ENCODE assay signal across 32 cellular contexts in genomic region chr21:46158666-46159300, GRCh38. TPM values are rescaled to one million over a fixed set of nuclear protein-coding genes. Genes with fewer than 3 reads are reported as not detected.
DNase-seq lines count a peak whose midpoint lies in the region; TF ChIP-seq lines count a peak whose summit lies in the region.
"Had no signal": no experiment of that assay in that cellular context is flagged by ENCODE, and none has a peak within 500 bp of the region (broad histone marks: within the 10 kb centered on the region; RNA-seq: fewer than 3 reads in every experiment).

No MANE protein-coding gene starts in this region.

- H3K4me1 Mint-ChIP-seq in activated CD4-positive, alpha-beta memory T cell treated with anti-CD3 and anti-CD28 coated beads, Interleukin-2, amount 10 ng/mL, durations not matched to agents 7 days and 5 days: no peaks in the 10 kb centered on the region
- H3K4me1 Mint-ChIP-seq in activated CD4-positive, alpha-beta memory T cell treated with anti-CD3 and anti-CD28 coated beads for 36 hours (ENCODE audit: low read depth): no peaks in the 10 kb centered on the region
- H3K4me1 Mint-ChIP-seq in endothelial cell (ENCODE audit: unreplicated experiment): no peaks in the 10 kb centered on the region
- H3K4me1 Mint-ChIP-seq: brain, CD14-positive monocyte, memory B cell had no signal

- no peaks in the 10 kb centered on the region for H3K27me3 ChIP-seq in GM06990 (replicated peaks; ENCODE audit: control insufficient read depth, insufficient read depth, low read length)

- H3K27ac Mint-ChIP-seq in activated CD4-positive, alpha-beta memory T cell treated with anti-CD3 and anti-CD28 coated beads, Interleukin-2, amount 10 ng/mL, durations not matched to agents 7 days and 5 days: no peak overlapping the region
- no peak overlapping the region for H3K27ac Mint-ChIP-seq in activated CD4-positive, alpha-beta memory T cell treated with anti-CD3 and anti-CD28 coated beads for 36 hours
- H3K27ac Mint-ChIP-seq in endothelial cell (ENCODE audit: unreplicated experiment): peak overlapping the region; percentile 67
- H3K27ac Mint-ChIP-seq: activated naive CD4-positive, alpha-beta T cell treated with anti-CD3 and anti-CD28 coated beads for 36 hours; activated T-cell treated with anti-CD3 and anti-CD28 coated beads, Interleukin-2, amount 50 U/mL, for 72 hours; IgD-negative memory B cell; memory B cell; type B pancreatic cell had no signal

- H3K36me3 Mint-ChIP-seq in activated CD4-positive, alpha-beta memory T cell treated with anti-CD3 and anti-CD28 coated beads, Interleukin-2, amount 10 ng/mL, durations not matched to agents 7 days and 5 days (ENCODE audit: low read depth): no peaks in the 10 kb centered on the region
- no peaks in the 10 kb centered on the region for H3K36me3 Mint-ChIP-seq in activated CD4-positive, alpha-beta memory T cell treated with anti-CD3 and anti-CD28 coated beads for 36 hours
- H3K36me3 Mint-ChIP-seq in endothelial cell (ENCODE audit: low read depth, unreplicated experiment): peaks cover 12% of the 10 kb centered on the region
- H3K36me3 Mint-ChIP-seq: CD14-positive monocyte had no signal

- no peak overlapping the region for H3K4me3 ChIP-seq in GM06990 (replicated peaks; ENCODE audit: low read depth, low read length)
- H3K4me3 ChIP-seq: dorsolateral prefrontal cortex, prostate gland, SJSA1 had no signal

- POLR2A ChIA-PET in activated CD4-positive, alpha-beta memory T cell treated with anti-CD3 and anti-CD28 coated beads, Interleukin-2, amount 10 ng/mL, durations not matched to agents 7 days and 5 days (lab: Charles Lee): no interaction called here
- POLR2A ChIA-PET in activated CD4-positive, alpha-beta memory T cell treated with anti-CD3 and anti-CD28 coated beads for 36 hours (lab: Charles Lee): no interaction called here

- DNase-seq in activated CD4-positive, alpha-beta memory T cell treated with anti-CD3 and anti-CD28 coated beads, Interleukin-2, amount 10 ng/mL, durations not matched to agents 7 days and 5 days: peak; percentile 13
- DNase-seq in activated CD4-positive, alpha-beta memory T cell treated with anti-CD3 and anti-CD28 coated beads for 36 hours: no peak
- DNase-seq in GM06990 (ENCODE audit: extremely low read depth, insufficient read length): peak; percentile 3
- no peak for DNase-seq in endothelial cell (ENCODE audit: low spot score)
- DNase-seq in posterior vena cava (ENCODE audit: low spot score): peak; percentile 63
- DNase-seq in occipital lobe (lab: John Stamatoyannopoulos, UW): no peak
- no peak for DNase-seq in kidney tubule cell (ENCODE audit: low spot score)
- no peak for DNase-seq in Ammon's horn (ENCODE audit: low spot score)
- DNase-seq: activated CD4-positive, alpha-beta T cell treated with anti-CD3 and anti-CD28 coated beads for 48 hours; activated naive CD4-positive, alpha-beta T cell treated with anti-CD3 and anti-CD28 coated beads for 36 hours; activated T-cell treated with anti-CD3 and anti-CD28 coated beads, Interleukin-2, amount 50 U/mL, for 72 hours; cerebellar nuclear complex; DND-41; foreskin melanocyte; hippocampal formation; left colon; NCI-H1048; NCI-H1694; NCI-H446; NCI-H748 treated with DMSO at 0.1 percent for 48 hours; stimulated activated CD4-positive, alpha-beta T cell treated with anti-CD3 and anti-CD28 coated beads, Interleukin-4, amount 100 ng/mL, for 1 hour; T1000 had no signal

- intact Hi-C loops in activated CD4-positive, alpha-beta memory T cell treated with anti-CD3 and anti-CD28 coated beads for 36 hours (cut with micrococcal nuclease): no loop called here
- intact Hi-C loops in posterior vena cava (cut with DNase I): loop anchor here (10.0 kb wide), 2 partner anchors 56 to 66 kb away; partner anchors contain the start of gene LSS (in 1 of the 2)

- TF ChIP-seq CTCF in GM06990 (IDR thresholded peaks at IDR 0.05; ENCODE audit: insufficient read depth, low read length, poor library complexity, severe bottlenecking) (no peak), endothelial cell (IDR thresholded peaks at IDR 0.05; ENCODE audit: unreplicated experiment) (no peak)

- H3K9me3 Mint-ChIP-seq in activated CD4-positive, alpha-beta memory T cell treated with anti-CD3 and anti-CD28 coated beads, Interleukin-2, amount 10 ng/mL, durations not matched to agents 7 days and 5 days: no peaks in the 10 kb centered on the region
- H3K9me3 Mint-ChIP-seq in activated CD4-positive, alpha-beta memory T cell treated with anti-CD3 and anti-CD28 coated beads for 36 hours: no peaks in the 10 kb centered on the region
- no peaks in the 10 kb centered on the region for H3K9me3 Mint-ChIP-seq in endothelial cell (ENCODE audit: unreplicated experiment)
- H3K9me3 Mint-ChIP-seq: activated naive CD4-positive, alpha-beta T cell treated with anti-CD3 and anti-CD28 coated beads for 36 hours; activated T-cell treated with anti-CD3 and anti-CD28 coated beads, Interleukin-2, amount 50 U/mL, for 72 hours; brain; IgD-negative memory B cell; memory B cell; neural crest cell; type B pancreatic cell had no signal

- no peak overlapping the region for H3K4me3 Mint-ChIP-seq in activated CD4-positive, alpha-beta memory T cell treated with anti-CD3 and anti-CD28 coated beads, Interleukin-2, amount 10 ng/mL, durations not matched to agents 7 days and 5 days
- H3K4me3 Mint-ChIP-seq in activated CD4-positive, alpha-beta memory T cell treated with anti-CD3 and anti-CD28 coated beads for 36 hours: no peak overlapping the region
- no peak overlapping the region for H3K4me3 Mint-ChIP-seq in endothelial cell (ENCODE audit: unreplicated experiment)
- H3K4me3 Mint-ChIP-seq: activated naive CD4-positive, alpha-beta T cell treated with anti-CD3 and anti-CD28 coated beads for 36 hours; activated T-cell treated with anti-CD3 and anti-CD28 coated beads, Interleukin-2, amount 50 U/mL, for 72 hours; brain; CD14-positive monocyte; IgD-negative memory B cell; memory B cell; neural crest cell; type B pancreatic cell had no signal

- CTCF ChIA-PET in activated CD4-positive, alpha-beta memory T cell treated with anti-CD3 and anti-CD28 coated beads, Interleukin-2, amount 10 ng/mL, durations not matched to agents 7 days and 5 days (lab: Charles Lee): interaction anchor here (0.5 to 1.4 kb wide), 2 partner anchors 12 to 15 kb away, joined by 3 to 4 read pairs; no protein-coding TSS in a partner anchor
- CTCF ChIA-PET in activated CD4-positive, alpha-beta memory T cell treated with anti-CD3 and anti-CD28 coated beads for 36 hours (lab: Charles Lee): no interaction called here

- H3K36me3 ChIP-seq in GM06990 (ENCODE audit: control insufficient read depth, insufficient read depth, low read length): no peaks in the 10 kb centered on the region
- H3K36me3 ChIP-seq: prostate gland, SJSA1 had no signal

- H3K27me3 Mint-ChIP-seq in activated CD4-positive, alpha-beta memory T cell treated with anti-CD3 and anti-CD28 coated beads, Interleukin-2, amount 10 ng/mL, durations not matched to agents 7 days and 5 days: peaks cover 5% of the 10 kb centered on the region
- no peaks in the 10 kb centered on the region for H3K27me3 Mint-ChIP-seq in activated CD4-positive, alpha-beta memory T cell treated with anti-CD3 and anti-CD28 coated beads for 36 hours
- peaks cover 9% of the 10 kb centered on the region for H3K27me3 Mint-ChIP-seq in endothelial cell (ENCODE audit: unreplicated experiment)
- H3K27me3 Mint-ChIP-seq: brain, type B pancreatic cell had no signal

RNA-seq across cellular contexts. Expression of gene FTCD, which starts 3.4 kb away (rescaled TPM):
- total RNA-seq in activated CD4-positive, alpha-beta memory T cell treated with anti-CD3 and anti-CD28 coated beads, Interleukin-2, amount 10 ng/mL, durations not matched to agents 7 days and 5 days: under 1 TPM in 1 of 2 experiments, not detected in 1; 0.18 TPM
- total RNA-seq in activated CD4-positive, alpha-beta memory T cell treated with anti-CD3 and anti-CD28 coated beads for 36 hours: under 1 TPM in 1 of 2 experiments, not detected in 1; 0.22 TPM
- 1.5 TPM for total RNA-seq in endothelial cell (ENCODE audit: unreplicated experiment)
- 1 to 10 TPM in 1 of 2 donors, under 1 TPM in 1; 0.29 to 1.2 TPM for total RNA-seq in posterior vena cava
- total RNA-seq in occipital lobe: not detected
- total RNA-seq: activated naive CD4-positive, alpha-beta T cell treated with anti-CD3 and anti-CD28 coated beads for 36 hours; SJSA1; subcutaneous adipose tissue had no signal

RNA-seq across cellular contexts. Expression of gene SPATC1L, which starts 25.5 kb away (rescaled TPM):
- 1 to 10 TPM; 4.2 to 4.4 TPM for total RNA-seq in activated CD4-positive, alpha-beta memory T cell treated with anti-CD3 and anti-CD28 coated beads, Interleukin-2, amount 10 ng/mL, durations not matched to agents 7 days and 5 days
- total RNA-seq in activated CD4-positive, alpha-beta memory T cell treated with anti-CD3 and anti-CD28 coated beads for 36 hours: 1 to 10 TPM; 5.7 to 6.7 TPM
- total RNA-seq in endothelial cell (ENCODE audit: unreplicated experiment) (25.3 TPM), posterior vena cava (10 to 100 TPM in 1 of 2 donors, 1 to 10 TPM in 1; 8.4 to 10.9 TPM), occipital lobe (2.8 TPM)

Comparison
In these comparisons a context has a peak if more than half of its experiments do, and no peak if none do; other contexts are left out.
1. DNase-seq: peak in activated CD4-positive, alpha-beta memory T cell treated with anti-CD3 and anti-CD28 coated beads, Interleukin-2, amount 10 ng/mL, durations not matched to agents 7 days and 5 days (single experiment), GM06990 (single experiment) and posterior vena cava (single experiment); none in activated CD4-positive, alpha-beta memory T cell treated with anti-CD3 and anti-CD28 coated beads for 36 hours (single experiment), endothelial cell (single experiment), occipital lobe (single experiment), kidney tubule cell (single experiment) and Ammon's horn (single experiment).